Comparison of ENCODE assay signal across 1 cellular context in the genomic region with DNA sequence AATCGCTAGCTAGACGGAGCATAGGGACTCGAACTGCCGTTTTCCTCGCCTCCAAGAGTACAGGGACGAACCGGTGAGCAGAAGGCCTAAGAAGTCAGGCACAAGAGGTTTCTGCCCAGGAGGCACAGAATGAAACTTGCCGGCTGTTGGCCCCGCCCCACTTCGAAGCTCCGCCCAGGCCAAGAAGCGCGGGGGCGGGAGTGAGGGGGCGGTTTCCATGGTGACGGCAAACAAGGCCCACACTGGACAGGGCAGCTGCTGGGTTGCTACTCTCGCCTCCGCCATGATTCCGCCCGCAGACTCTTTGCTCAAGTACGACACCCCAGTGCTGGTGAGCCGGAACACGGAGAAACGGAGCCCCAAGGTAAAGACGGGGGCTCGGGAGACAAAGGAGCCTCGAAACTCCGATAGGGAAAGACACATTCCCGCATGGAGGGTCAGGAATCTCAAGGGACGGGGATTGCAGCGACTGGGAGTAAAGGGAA.
A peak's percentile ranks its signal among the peaks of the same experiment; 100 is the strongest.
TF ChIP-seq lines count a peak whose summit lies in the region.

TSS of gene DNALI1 (plus strand) at position 229 of the 485 bp plus-strand sequence. CDS start at position 284, 55 bp downstream.

TF ChIP-seq in K562, 482 proteins besides CTCF, POLR2A, EP300 and RAD21 (continued from another document):
- TF ChIP-seq, protein P1, sequence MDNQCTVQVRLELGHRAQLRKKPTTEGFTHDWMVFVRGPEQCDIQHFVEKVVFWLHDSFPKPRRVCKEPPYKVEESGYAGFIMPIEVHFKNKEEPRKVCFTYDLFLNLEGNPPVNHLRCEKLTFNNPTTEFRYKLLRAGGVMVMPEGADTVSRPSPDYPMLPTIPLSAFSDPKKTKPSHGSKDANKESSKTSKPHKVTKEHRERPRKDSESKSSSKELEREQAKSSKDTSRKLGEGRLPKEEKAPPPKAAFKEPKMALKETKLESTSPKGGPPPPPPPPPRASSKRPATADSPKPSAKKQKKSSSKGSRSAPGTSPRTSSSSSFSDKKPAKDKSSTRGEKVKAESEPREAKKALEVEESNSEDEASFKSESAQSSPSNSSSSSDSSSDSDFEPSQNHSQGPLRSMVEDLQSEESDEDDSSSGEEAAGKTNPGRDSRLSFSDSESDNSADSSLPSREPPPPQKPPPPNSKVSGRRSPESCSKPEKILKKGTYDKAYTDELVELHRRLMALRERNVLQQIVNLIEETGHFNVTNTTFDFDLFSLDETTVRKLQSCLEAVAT (IDR thresholded peaks at IDR 0.05), result 0 out of 4 replicates have a peak, but pooled peaks of 1 of the 2 experiments have one; percentile 32
- TF ChIP-seq HCFC1 (IDR thresholded peaks at IDR 0.05; ENCODE audit: low read depth, low read length) (peak; percentile 25; the same call in 1 of the 2 replicates), RFX7 (CRISPR knock-in tag; IDR thresholded peaks at IDR 0.05) (no peak), MTA1 (IDR thresholded peaks at IDR 0.05; ENCODE audit: borderline replicate concordance) (no peak), E2F3 (CRISPR knock-in tag; IDR thresholded peaks at IDR 0.05) (no peak), FOXJ3 (CRISPR knock-in tag; IDR thresholded peaks at IDR 0.05) (peak; percentile 65), EGR1 (conservative IDR thresholded peaks at IDR 0.05) (peak; percentile 100), SUPT5H (IDR thresholded peaks at IDR 0.05) (peak; percentile 48; the same call in 1 of the 2 replicates), RBFOX2 (IDR thresholded peaks at IDR 0.05; ENCODE audit: low read depth, low read length) (peak; percentile 40; the same call in 1 of the 2 replicates), ZNF707 (CRISPR knock-in tag; conservative IDR thresholded peaks at IDR 0.05) (no peak), BMI1 (IDR thresholded peaks at IDR 0.05; ENCODE audit: low read length) (peak; percentile 73; the same call in 1 of the 2 replicates)
TF ChIP-seq in K562: peak in this region for 38.
